In genomic region chr1:74392848-74393247, GRCh38 we compare ENCODE assay signal across 25 cellular contexts.
"Had no signal": no experiment of that assay in that cellular context is flagged by ENCODE, and none has a peak within 500 bp of the region (broad histone marks: within the 10 kb centered on the region; RNA-seq: fewer than 3 reads in every experiment).

No MANE protein-coding gene starts in this region.

- H3K36me3 Mint-ChIP-seq: activated naive CD8-positive, alpha-beta T cell; natural killer cell treated with Interleukin-12 subunit alpha and Interleukin-12 subunit beta and Interleukin-15 and Interleukin-18, amount 100 ng/mL, for 72 hours; stimulated activated effector memory CD8-positive, alpha-beta T cell treated with anti-CD3 and anti-CD28 coated beads, Interleukin-12 subunit alpha, Interleukin-12 subunit beta, amount 100 ng/mL, for 72 hours had no signal

- H3K4me3 ChIP-seq: adrenal gland, breast epithelium, esophagus squamous epithelium, gastroesophageal sphincter, left lung, right lobe of liver, skin epidermis, tibial artery had no signal

- ATAC-seq: activated CD8-positive, alpha-beta T cell treated with anti-CD3 and anti-CD28 coated beads, Interleukin-2, amount 10 ng/mL, durations not matched to agents 7 days and 5 days; gastroesophageal sphincter; left lung; natural killer cell treated with Interleukin-12 subunit alpha and Interleukin-12 subunit beta and Interleukin-15 and Interleukin-18, amount 100 ng/mL, for 72 hours; right lobe of liver; stimulated activated effector memory CD8-positive, alpha-beta T cell treated with anti-CD3 and anti-CD28 coated beads, Interleukin-12 subunit alpha, Interleukin-12 subunit beta, amount 100 ng/mL, for 72 hours; stimulated activated naive CD8-positive, alpha-beta T cell treated with anti-CD3 and anti-CD28 coated beads, Interleukin-15, amount 100 ng/mL, for 72 hours had no signal

- H3K4me1 ChIP-seq: breast epithelium, left lung, parathyroid adenoma, right lobe of liver had no signal

- H3K36me3 ChIP-seq: adrenal gland, breast epithelium, esophagus squamous epithelium, gastroesophageal sphincter, left lung, right lobe of liver, tibial artery, WERI-Rb-1 had no signal

- H3K9me3 ChIP-seq: adrenal gland, breast epithelium, esophagus squamous epithelium, gastroesophageal sphincter, left lung, right lobe of liver, tibial artery had no signal

- H3K4me3 Mint-ChIP-seq: activated CD8-positive, alpha-beta T cell treated with anti-CD3 and anti-CD28 coated beads, Interleukin-2, amount 10 ng/mL, durations not matched to agents 7 days and 5 days; activated naive CD8-positive, alpha-beta T cell; endodermal cell; natural killer cell treated with Interleukin-12 subunit alpha and Interleukin-12 subunit beta and Interleukin-15 and Interleukin-18, amount 100 ng/mL, for 72 hours; stimulated activated effector memory CD8-positive, alpha-beta T cell treated with anti-CD3 and anti-CD28 coated beads, Interleukin-12 subunit alpha, Interleukin-12 subunit beta, amount 100 ng/mL, for 72 hours; stimulated activated naive CD8-positive, alpha-beta T cell treated with anti-CD3 and anti-CD28 coated beads, Interleukin-15, amount 100 ng/mL, for 72 hours had no signal

- H3K27me3 ChIP-seq: adrenal gland, breast epithelium, esophagus squamous epithelium, gastroesophageal sphincter, left lung, right lobe of liver, tibial artery had no signal

- H3K27me3 Mint-ChIP-seq: activated naive CD8-positive, alpha-beta T cell; natural killer cell treated with Interleukin-12 subunit alpha and Interleukin-12 subunit beta and Interleukin-15 and Interleukin-18, amount 100 ng/mL, for 72 hours; stimulated activated naive CD8-positive, alpha-beta T cell treated with anti-CD3 and anti-CD28 coated beads, Interleukin-15, amount 100 ng/mL, for 72 hours had no signal

- DNase-seq: activated CD4-positive, alpha-beta T cell treated with anti-CD3 and anti-CD28 coated beads for 1 hour; activated CD4-positive, alpha-beta T cell treated with anti-CD3 and anti-CD28 coated beads, Interleukin-2, amount 50 U/mL, for 1 hour; activated CD8-positive, alpha-beta T cell treated with anti-CD3 and anti-CD28 coated beads, Interleukin-2, amount 10 ng/mL, durations not matched to agents 7 days and 5 days; activated T-cell treated with anti-CD3 and anti-CD28 coated beads, Interleukin-2, amount 50 U/mL, for 1 hour; adrenal gland; cerebellar nuclear complex; cortex of kidney; endodermal cell; esophagus squamous epithelium; head of caudate nucleus; left lung; mammary epithelial cell; right lobe of liver; stimulated activated CD4-positive, alpha-beta T cell treated with anti-CD3 and anti-CD28 coated beads, Interleukin-1b, Interleukin-23, amount 100 ng/mL, for 48 hours; stimulated activated naive CD8-positive, alpha-beta T cell treated with anti-CD3 and anti-CD28 coated beads, Interleukin-15, amount 100 ng/mL, for 72 hours; T-helper 1 cell; tibial artery; WERI-Rb-1 had no signal

- H3K27ac Mint-ChIP-seq: activated CD8-positive, alpha-beta T cell treated with anti-CD3 and anti-CD28 coated beads, Interleukin-2, amount 10 ng/mL, durations not matched to agents 7 days and 5 days; activated naive CD8-positive, alpha-beta T cell; endodermal cell; natural killer cell treated with Interleukin-12 subunit alpha and Interleukin-12 subunit beta and Interleukin-15 and Interleukin-18, amount 100 ng/mL, for 72 hours; stimulated activated effector memory CD8-positive, alpha-beta T cell treated with anti-CD3 and anti-CD28 coated beads, Interleukin-12 subunit alpha, Interleukin-12 subunit beta, amount 100 ng/mL, for 72 hours; stimulated activated naive CD8-positive, alpha-beta T cell treated with anti-CD3 and anti-CD28 coated beads, Interleukin-15, amount 100 ng/mL, for 72 hours had no signal

- H3K27ac ChIP-seq: adrenal gland, breast epithelium, esophagus squamous epithelium, gastroesophageal sphincter, left lung, parathyroid adenoma, right lobe of liver, skin epidermis, tibial artery, WERI-Rb-1 had no signal

- H3K9me3 Mint-ChIP-seq: endodermal cell; stimulated activated naive CD8-positive, alpha-beta T cell treated with anti-CD3 and anti-CD28 coated beads, Interleukin-15, amount 100 ng/mL, for 72 hours had no signal

- H3K4me1 Mint-ChIP-seq: stimulated activated naive CD8-positive, alpha-beta T cell treated with anti-CD3 and anti-CD28 coated beads, Interleukin-15, amount 100 ng/mL, for 72 hours had no signal
